18 cellular contexts compared by ENCODE assay signal in genomic region chr4:142703694-142704309, GRCh38.
DNase-seq lines count a peak whose midpoint lies in the region; ATAC-seq and TF ChIP-seq lines count a peak whose summit lies in the region.
"Had no signal": no experiment of that assay in that cellular context is flagged by ENCODE, and none has a peak within 500 bp of the region (broad histone marks: within the 10 kb centered on the region; RNA-seq: fewer than 3 reads in every experiment).

No MANE protein-coding gene starts in this region.

- CTCF ChIA-PET in MCF 10A (lab: Yijun Ruan, JAX): interaction anchor here (0.6 kb wide), 1 partner anchor 228 kb away, joined by 4 read pairs; no protein-coding TSS in a partner anchor

- intact Hi-C loops in MCF 10A (cut with micrococcal nuclease): no loop called here

- peak; percentile 82 for ATAC-seq in activated naive CD8-positive, alpha-beta T cell treated with anti-CD3 and anti-CD28 coated beads, Interleukin-2, amount 10 ng/mL, durations not matched to agents 7 days and 5 days (ENCODE audit: low read depth)
- ATAC-seq in activated T-helper 17 cell treated with anti-CD3 and anti-CD28 coated beads, Interleukin-2, amount 50 U/mL, for 72 hours (replicated peaks): peak; percentile 43
- ATAC-seq in stimulated activated naive CD8-positive, alpha-beta T cell treated with anti-CD3 and anti-CD28 coated beads, Interleukin-15, amount 100 ng/mL, for 72 hours: peak; percentile 63
- ATAC-seq: body of pancreas had no signal

- H3K9me3 Mint-ChIP-seq in activated naive CD8-positive, alpha-beta T cell treated with anti-CD3 and anti-CD28 coated beads, Interleukin-2, amount 10 ng/mL, durations not matched to agents 7 days and 5 days: peaks cover 9% of the 10 kb centered on the region
- H3K9me3 Mint-ChIP-seq in activated naive CD8-positive, alpha-beta T cell treated with anti-CD3 and anti-CD28 coated beads for 36 hours: peaks cover 6% of the 10 kb centered on the region
- H3K9me3 Mint-ChIP-seq in activated T-helper 17 cell treated with anti-CD3 and anti-CD28 coated beads, Interleukin-2, amount 50 U/mL, for 72 hours: no peaks in the 10 kb centered on the region
- H3K9me3 Mint-ChIP-seq in stimulated activated naive CD8-positive, alpha-beta T cell treated with anti-CD3 and anti-CD28 coated beads, Interleukin-15, amount 100 ng/mL, for 72 hours: no peaks in the 10 kb centered on the region
- H3K9me3 Mint-ChIP-seq in MCF 10A (ENCODE audit: unreplicated experiment): no peaks in the 10 kb centered on the region

- no peak overlapping the region for H3K27ac Mint-ChIP-seq in activated naive CD8-positive, alpha-beta T cell treated with anti-CD3 and anti-CD28 coated beads, Interleukin-2, amount 10 ng/mL, durations not matched to agents 7 days and 5 days
- H3K27ac Mint-ChIP-seq in activated naive CD8-positive, alpha-beta T cell treated with anti-CD3 and anti-CD28 coated beads for 36 hours: no peak overlapping the region
- H3K27ac Mint-ChIP-seq in activated T-helper 17 cell treated with anti-CD3 and anti-CD28 coated beads, Interleukin-2, amount 50 U/mL, for 72 hours: no peak overlapping the region
- H3K27ac Mint-ChIP-seq in stimulated activated naive CD8-positive, alpha-beta T cell treated with anti-CD3 and anti-CD28 coated beads, Interleukin-15, amount 100 ng/mL, for 72 hours: no peak overlapping the region
- no peak overlapping the region for H3K27ac Mint-ChIP-seq in MCF 10A (ENCODE audit: low read depth, unreplicated experiment)
- H3K27ac Mint-ChIP-seq: memory B cell had no signal

- H3F3A ChIP-seq in MM.1S (ENCODE audit: insufficient read depth, low read length): no peaks in the 10 kb centered on the region

- H3K36me3 Mint-ChIP-seq in activated naive CD8-positive, alpha-beta T cell treated with anti-CD3 and anti-CD28 coated beads, Interleukin-2, amount 10 ng/mL, durations not matched to agents 7 days and 5 days: peaks cover 12% of the 10 kb centered on the region
- peaks cover 21% of the 10 kb centered on the region for H3K36me3 Mint-ChIP-seq in activated naive CD8-positive, alpha-beta T cell treated with anti-CD3 and anti-CD28 coated beads for 36 hours
- H3K36me3 Mint-ChIP-seq in activated T-helper 17 cell treated with anti-CD3 and anti-CD28 coated beads, Interleukin-2, amount 50 U/mL, for 72 hours (ENCODE audit: low read depth): no peaks in the 10 kb centered on the region
- H3K36me3 Mint-ChIP-seq in MCF 10A (ENCODE audit: insufficient read depth, unreplicated experiment): no peaks in the 10 kb centered on the region
- H3K36me3 Mint-ChIP-seq: memory B cell had no signal

- BruUV-seq in MCF 10A (replicated peaks; lab: Mats Ljungman, UMichigan): no TSS peak

- H4K20me1 ChIP-seq in MM.1S (ENCODE audit: insufficient read depth, low read length): no peaks in the 10 kb centered on the region

- no peak for TF ChIP-seq CTCF in MM.1S (IDR thresholded peaks at IDR 0.05; ENCODE audit: low read length)
- no peak for TF ChIP-seq CTCF in MCF 10A (IDR thresholded peaks at IDR 0.05; ENCODE audit: unreplicated experiment)

- in situ Hi-C loops in HAP-1 (cut with MboI; ENCODE audit: low sequenced_read_pairs): no loop called here

- POLR2A ChIA-PET in activated naive CD8-positive, alpha-beta T cell treated with anti-CD3 and anti-CD28 coated beads, Interleukin-2, amount 10 ng/mL, durations not matched to agents 7 days and 5 days (lab: Charles Lee): interaction anchor here (0.6 to 1.4 kb wide), 2 partner anchors 59 to 298 kb away, joined by 3 to 6 read pairs; no protein-coding TSS in a partner anchor
- POLR2A ChIA-PET in MCF 10A (lab: Yijun Ruan, JAX): interaction anchor here (0.6 to 1.0 kb wide), 2 partner anchors 11 to 15 kb away, joined by 3 to 5 read pairs; no protein-coding TSS in a partner anchor

- no peaks in the 10 kb centered on the region for H3K79me2 ChIP-seq in MM.1S (ENCODE audit: low read length)

- H3K9ac ChIP-seq in MM.1S (ENCODE audit: low read length): no peak overlapping the region

- no peak for DNase-seq in activated naive CD8-positive, alpha-beta T cell treated with anti-CD3 and anti-CD28 coated beads, Interleukin-2, amount 10 ng/mL, durations not matched to agents 7 days and 5 days
- DNase-seq in activated naive CD8-positive, alpha-beta T cell treated with anti-CD3 and anti-CD28 coated beads for 36 hours: no peak
- DNase-seq in OCI-M1 (lab: John Stamatoyannopoulos, UW) (peak; percentile 59), MM.1S (no peak), HAP-1 (ENCODE audit: low spot score in 2 of 2) (no peak), MCF 10A (ENCODE audit: unreplicated experiment) (no peak)
- DNase-seq in stimulated activated naive CD8-positive, alpha-beta T cell treated with anti-CD3 and anti-CD28 coated beads, Interleukin-15, amount 100 ng/mL, for 72 hours: peak in 1 of 2 donors; percentile 24
- DNase-seq: activated CD4-positive, alpha-beta T cell treated with anti-CD3 and anti-CD28 coated beads, Interleukin-2, amount 50 U/mL, for 4 hours; body of pancreas; dermis blood vessel endothelial cell; glutamatergic neuron; Karpas-422; NCI-H226; stimulated activated CD4-positive, alpha-beta T cell treated with anti-CD3 and anti-CD28 coated beads, Interleukin-15, amount 100 ng/mL, for 24 hours had no signal

- H3K4me1 ChIP-seq in MM.1S (ENCODE audit: low read length) (no peaks in the 10 kb centered on the region), HAP-1 (no peaks in the 10 kb centered on the region; the same call in 1 of the 2 replicates)
- H3K4me1 ChIP-seq: body of pancreas, esophagus muscularis mucosa had no signal

- H3K4me3 Mint-ChIP-seq in activated naive CD8-positive, alpha-beta T cell treated with anti-CD3 and anti-CD28 coated beads, Interleukin-2, amount 10 ng/mL, durations not matched to agents 7 days and 5 days: no peak overlapping the region
- no peak overlapping the region for H3K4me3 Mint-ChIP-seq in activated naive CD8-positive, alpha-beta T cell treated with anti-CD3 and anti-CD28 coated beads for 36 hours
- H3K4me3 Mint-ChIP-seq in activated T-helper 17 cell treated with anti-CD3 and anti-CD28 coated beads, Interleukin-2, amount 50 U/mL, for 72 hours: no peak overlapping the region
- no peak overlapping the region for H3K4me3 Mint-ChIP-seq in stimulated activated naive CD8-positive, alpha-beta T cell treated with anti-CD3 and anti-CD28 coated beads, Interleukin-15, amount 100 ng/mL, for 72 hours
- H3K4me3 Mint-ChIP-seq in MCF 10A (ENCODE audit: unreplicated experiment): no peak overlapping the region
- H3K4me3 Mint-ChIP-seq: memory B cell had no signal

- no peak overlapping the region for H3K4me2 ChIP-seq in MM.1S (ENCODE audit: low read depth, low read length)

- no peaks in the 10 kb centered on the region for H3K27me3 Mint-ChIP-seq in activated naive CD8-positive, alpha-beta T cell treated with anti-CD3 and anti-CD28 coated beads, Interleukin-2, amount 10 ng/mL, durations not matched to agents 7 days and 5 days
- H3K27me3 Mint-ChIP-seq in activated naive CD8-positive, alpha-beta T cell treated with anti-CD3 and anti-CD28 coated beads for 36 hours: no peaks in the 10 kb centered on the region
- H3K27me3 Mint-ChIP-seq in activated T-helper 17 cell treated with anti-CD3 and anti-CD28 coated beads, Interleukin-2, amount 50 U/mL, for 72 hours: no peaks in the 10 kb centered on the region
- H3K27me3 Mint-ChIP-seq in stimulated activated naive CD8-positive, alpha-beta T cell treated with anti-CD3 and anti-CD28 coated beads, Interleukin-15, amount 100 ng/mL, for 72 hours: no peaks in the 10 kb centered on the region
- H3K27me3 Mint-ChIP-seq in MCF 10A (ENCODE audit: insufficient read depth, unreplicated experiment): no peaks in the 10 kb centered on the region
- H3K27me3 Mint-ChIP-seq: memory B cell had no signal

- H3K9me2 ChIP-seq in MM.1S (replicated peaks; ENCODE audit: insufficient read depth, low read length): no peaks in the 10 kb centered on the region

- H3K9me3 ChIP-seq in MM.1S (replicated peaks; ENCODE audit: insufficient read depth, low read length) (no peaks in the 10 kb centered on the region), HAP-1 (no peaks in the 10 kb centered on the region)
- H3K9me3 ChIP-seq: body of pancreas, esophagus muscularis mucosa had no signal

- no peaks in the 10 kb centered on the region for H3K27me3 ChIP-seq in MM.1S (replicated peaks; ENCODE audit: insufficient read depth, low read length)
- no peaks in the 10 kb centered on the region for H3K27me3 ChIP-seq in HAP-1 (ENCODE audit: low read depth)
- H3K27me3 ChIP-seq: body of pancreas, esophagus muscularis mucosa had no signal

- H3K27ac ChIP-seq in MM.1S (ENCODE audit: low read length): no peak overlapping the region
- H3K27ac ChIP-seq: body of pancreas, esophagus muscularis mucosa, RWPE1 had no signal

- no peak overlapping the region for H2AFZ ChIP-seq in MM.1S (ENCODE audit: low read length)

- no peak overlapping the region for H3K4me3 ChIP-seq in MM.1S (ENCODE audit: low read length)
- H3K4me3 ChIP-seq in HAP-1: no peak overlapping the region
- H3K4me3 ChIP-seq: body of pancreas, esophagus muscularis mucosa had no signal

- H3K36me3 ChIP-seq in MM.1S (replicated peaks; ENCODE audit: insufficient read depth, low read length): no peaks in the 10 kb centered on the region
- H3K36me3 ChIP-seq in HAP-1 (replicated peaks): no peaks in the 10 kb centered on the region
- H3K36me3 ChIP-seq: esophagus muscularis mucosa had no signal

- H3K4me1 Mint-ChIP-seq in activated naive CD8-positive, alpha-beta T cell treated with anti-CD3 and anti-CD28 coated beads, Interleukin-2, amount 10 ng/mL, durations not matched to agents 7 days and 5 days: peaks cover 25% of the 10 kb centered on the region
- peaks cover 27% of the 10 kb centered on the region for H3K4me1 Mint-ChIP-seq in activated naive CD8-positive, alpha-beta T cell treated with anti-CD3 and anti-CD28 coated beads for 36 hours
- H3K4me1 Mint-ChIP-seq in activated T-helper 17 cell treated with anti-CD3 and anti-CD28 coated beads, Interleukin-2, amount 50 U/mL, for 72 hours: peaks cover 20% of the 10 kb centered on the region
- peaks cover 25% of the 10 kb centered on the region for H3K4me1 Mint-ChIP-seq in stimulated activated naive CD8-positive, alpha-beta T cell treated with anti-CD3 and anti-CD28 coated beads, Interleukin-15, amount 100 ng/mL, for 72 hours
- no peaks in the 10 kb centered on the region for H3K4me1 Mint-ChIP-seq in MCF 10A (ENCODE audit: insufficient read depth, unreplicated experiment)
- H3K4me1 Mint-ChIP-seq: memory B cell had no signal
